In the genomic region with DNA sequence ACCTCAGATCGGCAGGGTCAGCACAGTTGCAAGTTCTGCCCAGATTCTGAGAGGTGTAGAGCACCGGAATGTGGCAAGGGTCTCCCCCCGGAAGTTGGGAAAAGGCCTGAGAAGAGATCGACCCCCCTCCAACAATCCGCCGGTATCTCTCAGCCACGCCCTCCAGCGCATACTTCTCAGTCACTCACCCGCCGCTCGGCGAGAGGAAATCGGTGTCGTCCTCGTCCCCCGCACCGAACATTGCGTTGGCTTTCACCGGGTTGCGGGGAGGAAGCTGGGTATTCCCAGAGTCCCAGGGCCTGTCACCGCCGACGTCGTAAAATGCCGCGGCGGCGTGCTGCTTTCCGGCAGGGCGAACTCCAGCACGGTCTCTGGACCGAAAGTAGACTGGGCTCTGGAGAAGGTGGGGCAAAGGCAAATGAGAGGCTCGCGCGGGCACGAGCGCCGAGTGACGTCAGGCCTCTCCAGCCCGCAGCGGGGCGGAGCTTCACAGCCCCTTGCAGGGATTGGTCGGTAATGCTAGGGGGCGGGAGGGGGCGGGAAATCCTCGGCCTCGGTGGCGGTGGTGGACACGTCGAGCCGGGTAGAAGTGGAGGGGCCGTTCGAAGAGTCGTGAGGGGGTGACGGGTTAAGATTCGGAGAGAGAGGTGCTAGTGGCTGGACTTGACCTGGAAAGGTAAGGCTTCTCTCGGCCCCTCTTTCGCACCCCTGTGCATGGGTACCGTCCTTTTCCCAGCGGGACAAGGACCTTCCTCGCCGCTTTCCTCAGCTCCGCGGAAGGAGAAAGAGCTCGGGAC, we compare ENCODE assay signal across 8 cellular contexts. TPM values are rescaled to one million over a fixed set of nuclear protein-coding genes. Genes with fewer than 3 reads are reported as not detected.
A peak's percentile ranks its signal among the peaks of the same experiment; 100 is the strongest.
DNase-seq lines count a peak whose midpoint lies in the region; ATAC-seq and TF ChIP-seq lines count a peak whose summit lies in the region.

A gene with protein sequence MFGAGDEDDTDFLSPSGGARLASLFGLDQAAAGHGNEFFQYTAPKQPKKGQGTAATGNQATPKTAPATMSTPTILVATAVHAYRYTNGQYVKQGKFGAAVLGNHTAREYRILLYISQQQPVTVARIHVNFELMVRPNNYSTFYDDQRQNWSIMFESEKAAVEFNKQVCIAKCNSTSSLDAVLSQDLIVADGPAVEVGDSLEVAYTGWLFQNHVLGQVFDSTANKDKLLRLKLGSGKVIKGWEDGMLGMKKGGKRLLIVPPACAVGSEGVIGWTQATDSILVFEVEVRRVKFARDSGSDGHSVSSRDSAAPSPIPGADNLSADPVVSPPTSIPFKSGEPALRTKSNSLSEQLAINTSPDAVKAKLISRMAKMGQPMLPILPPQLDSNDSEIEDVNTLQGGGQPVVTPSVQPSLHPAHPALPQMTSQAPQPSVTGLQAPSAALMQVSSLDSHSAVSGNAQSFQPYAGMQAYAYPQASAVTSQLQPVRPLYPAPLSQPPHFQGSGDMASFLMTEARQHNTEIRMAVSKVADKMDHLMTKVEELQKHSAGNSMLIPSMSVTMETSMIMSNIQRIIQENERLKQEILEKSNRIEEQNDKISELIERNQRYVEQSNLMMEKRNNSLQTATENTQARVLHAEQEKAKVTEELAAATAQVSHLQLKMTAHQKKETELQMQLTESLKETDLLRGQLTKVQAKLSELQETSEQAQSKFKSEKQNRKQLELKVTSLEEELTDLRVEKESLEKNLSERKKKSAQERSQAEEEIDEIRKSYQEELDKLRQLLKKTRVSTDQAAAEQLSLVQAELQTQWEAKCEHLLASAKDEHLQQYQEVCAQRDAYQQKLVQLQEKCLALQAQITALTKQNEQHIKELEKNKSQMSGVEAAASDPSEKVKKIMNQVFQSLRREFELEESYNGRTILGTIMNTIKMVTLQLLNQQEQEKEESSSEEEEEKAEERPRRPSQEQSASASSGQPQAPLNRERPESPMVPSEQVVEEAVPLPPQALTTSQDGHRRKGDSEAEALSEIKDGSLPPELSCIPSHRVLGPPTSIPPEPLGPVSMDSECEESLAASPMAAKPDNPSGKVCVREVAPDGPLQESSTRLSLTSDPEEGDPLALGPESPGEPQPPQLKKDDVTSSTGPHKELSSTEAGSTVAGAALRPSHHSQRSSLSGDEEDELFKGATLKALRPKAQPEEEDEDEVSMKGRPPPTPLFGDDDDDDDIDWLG (minus strand): TSS at position 275 of the 797 bp plus-strand sequence. CDS start 34 bp downstream, at position 241.
A gene (plus strand): TSS at position 542 of the 797 bp plus-strand sequence. CDS start 34,605 bp downstream, outside the sequence.

- H2BK12ac ChIP-seq in trophoblast cell (ENCODE audit: low read length): no peak within 1 kb of the TSS

- peak within 1 kb of the TSS; percentile 84 for H4K8ac ChIP-seq in trophoblast cell (ENCODE audit: low read depth, low read length)

- H3K18ac ChIP-seq in trophoblast cell (ENCODE audit: low read length): peak within 1 kb of the TSS; percentile 43

- TF ChIP-seq CTCF in GM12864 (IDR thresholded peaks at IDR 0.05; ENCODE audit: low read depth, low read length, missing control alignments): no peak
- no peak for TF ChIP-seq CTCF in cardiac muscle cell (IDR thresholded peaks at IDR 0.05; ENCODE audit: low read depth, low read length)
- TF ChIP-seq CTCF in transverse colon (IDR thresholded peaks at IDR 0.05): no peak

- no peak within 1 kb of the TSS for H2BK120ac ChIP-seq in trophoblast cell (ENCODE audit: insufficient read depth, low read length, poor library complexity)

- peak within 1 kb of the TSS; percentile 76 for H2AFZ ChIP-seq in trophoblast cell (ENCODE audit: insufficient read depth, low read length, poor library complexity)

- peak within 1 kb of the TSS; percentile 76 for H3K14ac ChIP-seq in trophoblast cell (ENCODE audit: low read length)

- peak within 1 kb of the TSS; percentile 70 for H2BK5ac ChIP-seq in trophoblast cell (ENCODE audit: low read depth, low read length, poor library complexity)

- peaks cover 10% of the 10 kb centered on the region for H3K79me2 ChIP-seq in trophoblast cell (ENCODE audit: control insufficient read depth, insufficient read depth, low read length, poor library complexity)

- H3K9me3 ChIP-seq in adipocyte (ENCODE audit: control insufficient read depth, low read length): no peaks in the 10 kb centered on the region
- no peaks in the 10 kb centered on the region for H3K9me3 ChIP-seq in cardiac muscle cell (ENCODE audit: low read depth)
- no peaks in the 10 kb centered on the region for H3K9me3 ChIP-seq in trophoblast cell (ENCODE audit: insufficient read depth, low read depth, low read length)
- no peaks in the 10 kb centered on the region for H3K9me3 ChIP-seq in transverse colon

- peak within 1 kb of the TSS; percentile 31 for H4K12ac ChIP-seq in trophoblast cell (ENCODE audit: low read depth, low read length)

- H3K27ac ChIP-seq in cardiac muscle cell: peak within 1 kb of the TSS; percentile 77
- peak within 1 kb of the TSS; percentile 54 for H3K27ac ChIP-seq in trophoblast cell (ENCODE audit: low read depth, low read length)
- H3K27ac ChIP-seq in transverse colon: peak within 1 kb of the TSS; percentile 89 to 95 (median 92)

- DNase-seq in GM12864 (ENCODE audit: low read depth) (peak; percentile 95), NCI-H1417 (lab: John Stamatoyannopoulos, UW) (peak; percentile 91 to 99 (median 99)), SW 1271 (lab: John Stamatoyannopoulos, UW) (peak; percentile 97 to 99), adipocyte (ENCODE audit: low read depth) (peak; percentile 99), cardiac muscle cell (ENCODE audit: low read depth in 1 of 2, low spot score in 1 of 2) (peak; percentile 98 to 99), trophoblast cell (peak; percentile 99), transverse colon (peak; percentile 98)

- no CpG with 5 or more reads among the region's 65 CpGs for WGBS in trophoblast cell (ENCODE audit: extremely low coverage, insufficient coverage, insufficient read length)
- 0% methylated on average over 59 of the region's 65 CpGs; no CpG with 5 or more reads in 1 of the 2 donors for WGBS in transverse colon (ENCODE audit: low coverage in 1 of 2), 2 donors

- H3K27me3 ChIP-seq in adipocyte (replicated peaks; ENCODE audit: control insufficient read depth, insufficient read depth, low read length): no peaks in the 10 kb centered on the region
- no peaks in the 10 kb centered on the region for H3K27me3 ChIP-seq in cardiac muscle cell
- H3K27me3 ChIP-seq in trophoblast cell (ENCODE audit: insufficient read depth, low read length): no peaks in the 10 kb centered on the region
- no peaks in the 10 kb centered on the region for H3K27me3 ChIP-seq in transverse colon

- intact Hi-C loops in transverse colon (cut with DNase I; ENCODE audit: low total_unique reads): no loop called here

- peak; percentile 90 for ATAC-seq in HG02759 (IDR thresholded peaks at IDR 0.05; ENCODE audit: unreplicated experiment)

- H2AK5ac ChIP-seq in trophoblast cell (ENCODE audit: low read length): no peak within 1 kb of the TSS

- H3K4me3 ChIP-seq in GM12864 (ENCODE audit: low read depth, low read length): peak within 1 kb of the TSS; percentile 93
- H3K4me3 ChIP-seq in adipocyte (ENCODE audit: low read length): peak within 1 kb of the TSS; percentile 99
- H3K4me3 ChIP-seq in cardiac muscle cell: peak within 1 kb of the TSS; percentile 52
- H3K4me3 ChIP-seq in trophoblast cell (ENCODE audit: low read depth, low read length): peak within 1 kb of the TSS; percentile 100
- H3K4me3 ChIP-seq in transverse colon: peak within 1 kb of the TSS; percentile 73 to 95 (median 81)

- H3K23ac ChIP-seq in trophoblast cell (ENCODE audit: low read length): peak within 1 kb of the TSS; percentile 29

- H3K4me1 ChIP-seq in adipocyte (ENCODE audit: control insufficient read depth, insufficient read depth, low read length) (peaks cover 40% of the 10 kb centered on the region), cardiac muscle cell (ENCODE audit: low read depth) (peaks cover 26% of the 10 kb centered on the region), trophoblast cell (ENCODE audit: control insufficient read depth in 1 of 2, insufficient read depth in 2 of 2, low read length in 2 of 2) (peaks cover 6 to 9% of the 10 kb centered on the region in 2 experiments), transverse colon (peaks cover 17 to 46% (median 31%) of the 10 kb centered on the region in 4 donors)

- peak within 1 kb of the TSS; percentile 93 for H3K4me2 ChIP-seq in trophoblast cell (ENCODE audit: low read length)

- TF ChIP-seq POLR2A in transverse colon (IDR thresholded peaks at IDR 0.05): peak; percentile 94

- in situ Hi-C loops in transverse colon (cut with MboI; ENCODE audit: low pct_ligation_motif_present in 1 of 4, low pct_unique_long_range_greater_than_20kb in 1 of 4, low sequenced_read_pairs in 3 of 4): no loop called here

- peaks cover 6% of the 10 kb centered on the region for H3K79me1 ChIP-seq in trophoblast cell (ENCODE audit: low read length)

- H3K36me3 ChIP-seq in adipocyte (ENCODE audit: control insufficient read depth, insufficient read depth, low read length, severe bottlenecking) (peaks cover 11% of the 10 kb centered on the region), cardiac muscle cell (no peaks in the 10 kb centered on the region), trophoblast cell (ENCODE audit: control insufficient read depth in 1 of 2, insufficient read depth in 2 of 2, low read length in 2 of 2) (peaks cover 0 to 6% of the 10 kb centered on the region in 2 experiments), transverse colon (no peaks in the 10 kb centered on the region)

- H3K9ac ChIP-seq in adipocyte (ENCODE audit: low read length) (peak within 1 kb of the TSS; percentile 98), trophoblast cell (ENCODE audit: low read length) (peak within 1 kb of the TSS; percentile 100)

- H4K91ac ChIP-seq in trophoblast cell (ENCODE audit: low read depth, low read length): peak within 1 kb of the TSS; percentile 70

- no peak for TF ChIP-seq EP300 in transverse colon (IDR thresholded peaks at IDR 0.05; ENCODE audit: low read depth)

- H3K4ac ChIP-seq in trophoblast cell (ENCODE audit: low read depth, low read length): peak within 1 kb of the TSS; percentile 37

RNA-seq across cellular contexts. Expression of the first gene that starts in this region (rescaled TPM):
- total RNA-seq in cardiac muscle cell (17.6 and 20.6 TPM in 2 replicates), transverse colon (10 to 100 TPM; 21.4 to 33.8 (median 23.3) TPM)
- polyA plus RNA-seq in cardiac muscle cell: 10.9 and 15.7 TPM in 2 replicates
- 15.4 and 16.5 TPM in 2 replicates for polyA plus RNA-seq in trophoblast cell (2013)

RNA-seq across cellular contexts. Expression of the second gene that starts in this region (rescaled TPM):
- total RNA-seq in cardiac muscle cell (19.7 and 26.6 TPM in 2 replicates), transverse colon (10 to 100 TPM in 2 of 4 donors, 1 to 10 TPM in 2; 5.8 to 36.2 (median 15.4) TPM)
- 27.8 and 32.6 TPM in 2 replicates for polyA plus RNA-seq in cardiac muscle cell
- polyA plus RNA-seq in trophoblast cell (2013): 60.3 and 63.7 TPM in 2 replicates

Comparison
In these comparisons a context has a peak if more than half of its experiments do, and no peak if none do; other contexts are left out.
1. Peak in every context shown above with its lines: DNase-seq, ATAC-seq, H3K4me3 ChIP-seq and H3K27ac ChIP-seq.